ENCODE assay signal across 17 cellular contexts in genomic region chr18:43589611-43590151, GRCh38.
"Had no signal": no experiment of that assay in that cellular context is flagged by ENCODE, and none has a peak within 500 bp of the region (broad histone marks: within the 10 kb centered on the region; RNA-seq: fewer than 3 reads in every experiment).

No MANE protein-coding gene starts in this region.

- H3K9ac ChIP-seq: SK-N-SH had no signal

- H3K27ac ChIP-seq: brain microvascular endothelial cell, psoas muscle, tibial nerve had no signal

- ATAC-seq: psoas muscle, T-cell had no signal

- DNase-seq: activated CD4-positive, alpha-beta T cell treated with anti-CD3 and anti-CD28 coated beads, Interleukin-2, amount 50 U/mL, for 4 hours; activated CD4-positive, CD25-positive, alpha-beta regulatory T cell treated with anti-CD3 and anti-CD28 coated beads, Interleukin-2, amount 50 U/mL, for 72 hours; activated naive CD4-positive, alpha-beta T cell; activated T-cell treated with anti-CD3 and anti-CD28 coated beads for 4 hours; brain microvascular endothelial cell; effector CD8-positive, alpha-beta T cell; foreskin melanocyte; immature natural killer cell; left colon; nephron progenitor cell; SK-N-SH; stimulated activated CD4-positive, alpha-beta T cell treated with anti-CD3 and anti-CD28 coated beads, Interleukin-12 subunit alpha, Interleukin-12 subunit beta, amount 100 ng/mL, for 4 hours; stimulated activated CD4-positive, alpha-beta T cell treated with anti-CD3 and anti-CD28 coated beads, Interleukin-2, amount 100 ng/mL, for 24 hours; T-cell; T-helper 9 cell had no signal

- H3K4me3 ChIP-seq: psoas muscle, tibial nerve had no signal

- H3K27me3 ChIP-seq: brain microvascular endothelial cell, tibial nerve had no signal

- H3K36me3 ChIP-seq: brain microvascular endothelial cell, tibial nerve had no signal

- H3K9me3 ChIP-seq: psoas muscle, SK-N-SH, tibial nerve had no signal

- H3K4me1 ChIP-seq: psoas muscle, tibial nerve had no signal
